ENCODE assay signal across 20 cellular contexts in the genomic region with DNA sequence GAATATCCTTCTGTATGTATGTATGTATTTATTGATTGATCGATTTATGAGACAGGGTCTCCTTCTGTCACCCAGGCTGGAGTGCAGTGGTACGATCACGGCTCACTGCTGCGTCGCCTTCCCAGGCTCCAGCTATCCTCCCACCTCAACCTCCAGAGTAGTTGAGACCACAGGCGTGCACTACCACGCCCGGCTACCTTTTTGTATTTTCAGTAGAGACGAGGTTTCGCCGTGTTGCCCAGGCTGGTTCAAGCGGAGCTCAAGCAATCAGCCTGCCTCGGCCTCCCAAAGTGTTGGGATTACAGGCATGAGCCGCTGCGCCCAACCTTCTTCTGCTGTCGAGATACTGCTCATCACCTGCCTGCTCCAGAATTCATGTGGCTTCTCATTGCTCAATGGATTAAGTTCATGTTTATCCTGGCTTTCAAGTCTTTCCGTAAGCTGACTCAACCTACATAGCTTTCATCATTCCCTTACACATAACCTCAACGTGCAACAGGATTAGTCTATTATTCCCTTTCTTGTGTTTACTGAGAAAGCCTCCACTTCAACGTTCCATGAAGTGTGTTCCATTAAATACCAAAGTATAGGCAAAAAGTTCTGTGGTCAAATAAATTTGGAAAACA. TPM values are rescaled to one million over a fixed set of nuclear protein-coding genes. Genes with fewer than 3 reads are reported as not detected.
DNase-seq lines count a peak whose midpoint lies in the region; ATAC-seq and TF ChIP-seq lines count a peak whose summit lies in the region.
"Had no signal": no experiment of that assay in that cellular context is flagged by ENCODE, and none has a peak within 500 bp of the region (broad histone marks: within the 10 kb centered on the region; RNA-seq: fewer than 3 reads in every experiment).

No MANE protein-coding gene starts in this region.

- H3K27ac ChIP-seq in IMR-90 (ENCODE audit: insufficient read depth, low read length) (no peak overlapping the region), RWPE1 (no peak overlapping the region)

- intact Hi-C loops in IMR-90 (cut with micrococcal nuclease) = no loop called here

- no peak overlapping the region for H3K18ac ChIP-seq in IMR-90 (ENCODE audit: low read depth, low read length)

- no peaks in the 10 kb centered on the region for H4K20me1 ChIP-seq in IMR-90 (ENCODE audit: insufficient read depth, low read length)

- TF ChIP-seq RAD21 in IMR-90 (IDR thresholded peaks at IDR 0.05; ENCODE audit: low read length) = no peak

- H2BK5ac ChIP-seq in IMR-90 (ENCODE audit: low read depth, low read length, poor library complexity, severe bottlenecking) = no peak overlapping the region

- H3K9me3 Mint-ChIP-seq in neural crest cell = no peaks in the 10 kb centered on the region
- H3K9me3 Mint-ChIP-seq: CD4-positive, CD25-positive, alpha-beta regulatory T cell had no signal

- no TSS peak for BruUV-seq in IMR-90 (replicated peaks; lab: Mats Ljungman, UMichigan)

- H2AK9ac ChIP-seq in IMR-90 (replicated peaks; ENCODE audit: low read depth, low read length, poor library complexity) = no peak overlapping the region

- TF ChIP-seq CTCF in IMR-90 (conservative IDR thresholded peaks at IDR 0.05; ENCODE audit: low read depth, low read length) (no peak), neural crest cell (conservative IDR thresholded peaks at IDR 0.05) (no peak), RWPE1 (conservative IDR thresholded peaks at IDR 0.05; ENCODE audit: low read depth) (no peak)

- no peak overlapping the region for H2AFZ ChIP-seq in IMR-90 (replicated peaks; ENCODE audit: low read length, poor library complexity)

- no peak overlapping the region for H3K4me3 Mint-ChIP-seq in neural crest cell
- H3K4me3 Mint-ChIP-seq: CD4-positive, CD25-positive, alpha-beta regulatory T cell had no signal

- peaks cover 12% of the 10 kb centered on the region for H3K36me3 ChIP-seq in IMR-90 (ENCODE audit: control insufficient read depth, insufficient read depth, low read length)

- H3K14ac ChIP-seq in IMR-90 (replicated peaks; ENCODE audit: low read depth, low read length) = no peak overlapping the region

- H4K91ac ChIP-seq in IMR-90 (ENCODE audit: insufficient read depth, low read depth, low read length) = no peak overlapping the region

- no peak overlapping the region for H4K8ac ChIP-seq in IMR-90 (ENCODE audit: low read depth in 2 of 2, low read length in 2 of 2)

- H3K27ac Mint-ChIP-seq in neural crest cell (ENCODE audit: unreplicated experiment) = peak overlapping the region; percentile 62

- H3K9me1 ChIP-seq in IMR-90 (ENCODE audit: insufficient read depth, low read length) = peaks cover 20% of the 10 kb centered on the region

- no peaks in the 10 kb centered on the region for H3K27me3 ChIP-seq in IMR-90 (ENCODE audit: control insufficient read depth, insufficient read depth, low read length)

- DNase-seq in IMR-90 (peak; percentile 46), astrocyte of the hippocampus (ENCODE audit: low read depth, low spot score) (peak; percentile 60), neural crest cell (ENCODE audit: low read depth, low spot score) (no peak), RWPE1 (ENCODE audit: low spot score) (no peak), hippocampal formation (lab: John Stamatoyannopoulos, UW) (no peak)
- DNase-seq: AML-193; CD4-positive, CD25-positive, alpha-beta regulatory T cell; EL; Karpas-422; NCI-H1105 treated with DMSO at 0.1 percent for 48 hours; NCI-H187; NCI-H226; NCI-H526; SIG-M5 had no signal

- dilution Hi-C loops in IMR-90 (cut with HindIII; ENCODE audit: low sequenced_read_pairs, unreplicated experiment) = no loop called here

- no peak overlapping the region for H2BK15ac ChIP-seq in IMR-90 (ENCODE audit: low read depth, low read length)

- no peak overlapping the region for H2BK20ac ChIP-seq in IMR-90 (ENCODE audit: low read depth, low read length)

- no peak overlapping the region for H3K4me2 ChIP-seq in IMR-90 (ENCODE audit: low read depth, low read length)

- H3K4me1 Mint-ChIP-seq in neural crest cell = no peaks in the 10 kb centered on the region

- WGBS in IMR-90 (ENCODE audit: extremely low coverage in 2 of 2, insufficient read length in 1 of 2), 2 experiments = 98% methylated on average over 13 of the region's 19 CpGs; no CpG with 5 or more reads in 1 of the 2 experiments

- H3K56ac ChIP-seq in IMR-90 (ENCODE audit: extremely low read depth, insufficient read depth, low read length) = no peak overlapping the region

- POLR2A ChIA-PET in IMR-90 (lab: Charles Lee; ENCODE audit: unreplicated experiment) (no interaction called here), RWPE1 (lab: Yijun Ruan, JAX; ENCODE audit: low non-redundant PET) (no interaction called here)

- H3K36me3 Mint-ChIP-seq in neural crest cell (ENCODE audit: low read depth) = peaks cover 21% of the 10 kb centered on the region

- ATAC-seq in IMR-90 (ENCODE audit: low read depth) = no peak
- peak; percentile 88 for ATAC-seq in esophagus mucosa
- no peak for ATAC-seq in HG03469 (IDR thresholded peaks at IDR 0.05; ENCODE audit: unreplicated experiment)
- ATAC-seq in GM18517 (IDR thresholded peaks at IDR 0.05; ENCODE audit: unreplicated experiment) = no peak

- peaks cover 13% of the 10 kb centered on the region for H3K4me1 ChIP-seq in IMR-90 (ENCODE audit: control insufficient read depth, insufficient read depth, low read length)

- H3K27me3 Mint-ChIP-seq in neural crest cell (ENCODE audit: low read depth) = no peaks in the 10 kb centered on the region
- H3K27me3 Mint-ChIP-seq: CD4-positive, CD25-positive, alpha-beta regulatory T cell had no signal

- H2AK5ac ChIP-seq in IMR-90 (ENCODE audit: low read depth, low read length) = no peak overlapping the region

- CTCF ChIA-PET in IMR-90 (lab: Yijun Ruan, JAX) (no interaction called here), RWPE1 (lab: Yijun Ruan, JAX) (no interaction called here)

- no peak overlapping the region for H3K23ac ChIP-seq in IMR-90 (ENCODE audit: low read depth, low read length)

- H3K9me3 ChIP-seq in IMR-90 (ENCODE audit: control insufficient read depth, insufficient read depth, low read length) = no peaks in the 10 kb centered on the region
- H3K9me3 ChIP-seq: Caco-2 had no signal

- no peak overlapping the region for H3K4me3 ChIP-seq in IMR-90 (ENCODE audit: insufficient read depth, low read depth, low read length)

- in situ Hi-C loops in IMR-90 (cut with MboI; ENCODE audit: low sequenced_read_pairs) = no loop called here

- no peak overlapping the region for H4K5ac ChIP-seq in IMR-90 (ENCODE audit: low read depth, low read length)

- H3K79me1 ChIP-seq in IMR-90 (ENCODE audit: low read depth in 1 of 2, low read length in 2 of 2) = peaks cover 0 to 29% of the 10 kb centered on the region in 2 experiments; a peak in 1 of 4 replicates

- TF ChIP-seq POLR2A in IMR-90 (IDR thresholded peaks at IDR 0.05; ENCODE audit: low read depth, low read length) = no peak

- no peak overlapping the region for H3K4ac ChIP-seq in IMR-90 (ENCODE audit: low read depth, low read length)

- H3K9ac ChIP-seq in IMR-90 (ENCODE audit: low read depth, low read length) = no peak overlapping the region

- H2BK120ac ChIP-seq in IMR-90 (ENCODE audit: low read depth, low read length) = no peak overlapping the region

TF ChIP-seq in IMR-90, 13 proteins besides CTCF, POLR2A, EP300 and RAD21:
- no peak for TF ChIP-seq FOS (IDR thresholded peaks at IDR 0.05; ENCODE audit: low read depth, low read length)
- TF ChIP-seq, protein P1, sequence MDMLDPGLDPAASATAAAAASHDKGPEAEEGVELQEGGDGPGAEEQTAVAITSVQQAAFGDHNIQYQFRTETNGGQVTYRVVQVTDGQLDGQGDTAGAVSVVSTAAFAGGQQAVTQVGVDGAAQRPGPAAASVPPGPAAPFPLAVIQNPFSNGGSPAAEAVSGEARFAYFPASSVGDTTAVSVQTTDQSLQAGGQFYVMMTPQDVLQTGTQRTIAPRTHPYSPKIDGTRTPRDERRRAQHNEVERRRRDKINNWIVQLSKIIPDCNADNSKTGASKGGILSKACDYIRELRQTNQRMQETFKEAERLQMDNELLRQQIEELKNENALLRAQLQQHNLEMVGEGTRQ (IDR thresholded peaks at IDR 0.05; ENCODE audit: low read depth, low read length) = no peak
- TF ChIP-seq MXI1 (IDR thresholded peaks at IDR 0.05; ENCODE audit: borderline replicate concordance, low read depth, low read length) = no peak
- TF ChIP-seq NFE2L2 (IDR thresholded peaks at IDR 0.05; ENCODE audit: low read depth, low read length) = no peak
- no peak for TF ChIP-seq BHLHE40 (IDR thresholded peaks at IDR 0.05; ENCODE audit: low read depth, low read length)
- no peak for TF ChIP-seq MAFK (IDR thresholded peaks at IDR 0.05; ENCODE audit: low read depth, low read length)
- no peak for TF ChIP-seq MAZ (IDR thresholded peaks at IDR 0.05; ENCODE audit: borderline replicate concordance, low read depth, low read length)
- TF ChIP-seq ELK1 (IDR thresholded peaks at IDR 0.05; ENCODE audit: borderline replicate concordance, low read depth, low read length) = no peak
- no peak for TF ChIP-seq RCOR1 (IDR thresholded peaks at IDR 0.05; ENCODE audit: insufficient replicate concordance, low read length)
- TF ChIP-seq SMC3 (IDR thresholded peaks at IDR 0.05; ENCODE audit: low read depth, low read length) = no peak
- TF ChIP-seq RFX5 (IDR thresholded peaks at IDR 0.05; ENCODE audit: low read depth, low read length) = no peak
- no peak for TF ChIP-seq CEBPB (IDR thresholded peaks at IDR 0.05; ENCODE audit: low read depth, low read length)
- no peak for TF ChIP-seq CHD1 (IDR thresholded peaks at IDR 0.05; ENCODE audit: low read depth, low read length)

RNA-seq across cellular contexts. Expression of gene TAC4, which starts 13.6 kb away (rescaled TPM):
- total RNA-seq in IMR-90 (2012; rRNA removed) (not detected in 2 replicates), esophagus mucosa (not detected), neural crest cell (not detected in 2 replicates)
- not detected in 2 replicates for polyA plus RNA-seq in IMR-90 (2012; rRNA removed)
- not detected in 2 replicates for polyA plus RNA-seq in IMR-90 (2012; cell fraction: cytosol; rRNA removed)
- not detected in 2 replicates for polyA plus RNA-seq in IMR-90 (2012; cell fraction: nucleus; rRNA removed; ENCODE audit: low replicate concordance)
- total RNA-seq: A673; CD4-positive, CD25-positive, alpha-beta regulatory T cell; H4 had no signal
- polyA plus RNA-seq: CD4-positive, CD25-positive, alpha-beta regulatory T cell had no signal

RNA-seq across cellular contexts. Expression of gene KAT7, which starts 45.8 kb away (rescaled TPM):
- 20.6 and 21.9 TPM in 2 replicates for total RNA-seq in IMR-90 (2012; rRNA removed)
- 15.6 and 16.9 TPM in 2 replicates for polyA plus RNA-seq in IMR-90 (2012; rRNA removed)
- 5.6 and 11.1 TPM in 2 replicates for polyA plus RNA-seq in IMR-90 (2012; cell fraction: cytosol; rRNA removed)
- 6.1 and 21.2 TPM in 2 replicates for polyA plus RNA-seq in IMR-90 (2012; cell fraction: nucleus; rRNA removed; ENCODE audit: low replicate concordance)
- total RNA-seq in esophagus mucosa = 33.7 TPM
- total RNA-seq in neural crest cell = 93.5 and 99.7 TPM in 2 replicates

Comparison
In these comparisons a context has a peak if more than half of its experiments do, and no peak if none do; other contexts are left out.
1. DNase-seq: peak in IMR-90 (single experiment) and astrocyte of the hippocampus (single experiment); none in neural crest cell (single experiment), RWPE1 (single experiment) and hippocampal formation (0 of 2).